ENCODE assay signal across 1 cellular context in genomic region chr1:229253170-229253974, GRCh38.
TF ChIP-seq lines count a peak whose summit lies in the region.

No MANE protein-coding gene starts in this region.

TF ChIP-seq in Ishikawa, 13 proteins besides CTCF, POLR2A, EP300 and RAD21 (continued from another document):
- TF ChIP-seq, protein P1, sequence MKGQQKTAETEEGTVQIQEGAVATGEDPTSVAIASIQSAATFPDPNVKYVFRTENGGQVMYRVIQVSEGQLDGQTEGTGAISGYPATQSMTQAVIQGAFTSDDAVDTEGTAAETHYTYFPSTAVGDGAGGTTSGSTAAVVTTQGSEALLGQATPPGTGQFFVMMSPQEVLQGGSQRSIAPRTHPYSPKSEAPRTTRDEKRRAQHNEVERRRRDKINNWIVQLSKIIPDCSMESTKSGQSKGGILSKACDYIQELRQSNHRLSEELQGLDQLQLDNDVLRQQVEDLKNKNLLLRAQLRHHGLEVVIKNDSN (IDR thresholded peaks at IDR 0.05), result no peak
- TF ChIP-seq YY1 (IDR thresholded peaks at IDR 0.05; ENCODE audit: low read depth) (peak; percentile 36; the same call in 1 of the 2 replicates), ZBTB7A (IDR thresholded peaks at IDR 0.05; ENCODE audit: low read depth) (no peak), CEBPB (IDR thresholded peaks at IDR 0.05) (no peak), EGR1 (IDR thresholded peaks at IDR 0.05) (no peak; the same call in 1 of the 2 replicates)
- TF ChIP-seq, protein P2, sequence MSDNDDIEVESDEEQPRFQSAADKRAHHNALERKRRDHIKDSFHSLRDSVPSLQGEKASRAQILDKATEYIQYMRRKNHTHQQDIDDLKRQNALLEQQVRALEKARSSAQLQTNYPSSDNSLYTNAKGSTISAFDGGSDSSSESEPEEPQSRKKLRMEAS (IDR thresholded peaks at IDR 0.05), result peak; percentile 33; the same call in 1 of the 2 replicates
